Comparison of ENCODE assay signal across 22 cellular contexts in the genomic region with DNA sequence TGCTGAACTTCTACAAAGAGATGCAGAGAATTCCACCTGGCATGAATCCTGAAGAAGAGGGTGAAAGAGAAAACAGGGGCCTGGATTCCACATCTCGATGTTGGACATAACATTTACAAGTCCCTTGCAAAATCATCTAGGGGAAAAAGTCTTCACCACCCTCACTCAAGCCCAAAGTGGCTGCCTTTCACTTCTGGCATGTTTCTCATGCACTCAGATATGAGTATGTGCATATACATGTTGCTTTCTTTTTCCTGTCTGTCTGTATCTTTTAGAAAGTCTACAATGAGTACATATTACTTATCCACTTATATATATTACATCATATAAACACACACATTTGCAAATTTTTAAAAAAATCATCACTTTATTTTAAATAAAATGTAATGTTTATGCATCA.
"Had no signal": no experiment of that assay in that cellular context is flagged by ENCODE, and none has a peak within 500 bp of the region (broad histone marks: within the 10 kb centered on the region; RNA-seq: fewer than 3 reads in every experiment).

No MANE protein-coding gene starts in this region.

- H3K27ac ChIP-seq: ascending aorta, Peyer's patch, RWPE1, SJSA1 had no signal

- ATAC-seq: activated CD4-positive, CD25-positive, alpha-beta regulatory T cell treated with anti-CD3 and anti-CD28 coated beads, Interleukin-2, amount 50 U/mL, for 24 hours; activated CD8-positive, alpha-beta T cell treated with anti-CD3 and anti-CD28 coated beads for 36 hours had no signal

- DNase-seq: activated CD4-positive, alpha-beta T cell treated with anti-CD3 and anti-CD28 coated beads for 4 hours; activated CD8-positive, alpha-beta memory T cell treated with anti-CD3 and anti-CD28 coated beads, Interleukin-2, amount 50 U/mL, for 48 hours; activated CD8-positive, alpha-beta T cell treated with anti-CD3 and anti-CD28 coated beads for 36 hours; activated naive CD4-positive, alpha-beta T cell treated with anti-CD3 and anti-CD28 coated beads, Interleukin-2, amount 50 U/mL, for 16 hours; activated T-cell treated with anti-CD3 and anti-CD28 coated beads, Interleukin-2, amount 50 U/mL, for 1 hour; amniotic stem cell; KG1; MV-4-11; NCI-H1092 treated with DMSO at 0.1 percent for 48 hours; NCI-H1436; NCI-H1694 treated with DMSO at 0.1 percent for 48 hours; NCI-H2029 treated with DMSO at 0.1 percent for 48 hours; NCI-H345; NCI-H524 treated with DMSO at 0.1 percent for 48 hours; NCI-H774; OCI-M1; Peyer's patch; Right ventricle myocardium superior had no signal

- H3K27me3 ChIP-seq: ascending aorta, Peyer's patch, SJSA1 had no signal

- H3K9me3 ChIP-seq: ascending aorta, Peyer's patch, SJSA1 had no signal

- H3K4me1 ChIP-seq: ascending aorta, Peyer's patch, SJSA1 had no signal

- H3K36me3 ChIP-seq: ascending aorta, Peyer's patch, SJSA1 had no signal

- H3K4me3 ChIP-seq: ascending aorta, Peyer's patch, SJSA1 had no signal
